ENCODE assay signal across 29 cellular contexts in the genomic region with DNA sequence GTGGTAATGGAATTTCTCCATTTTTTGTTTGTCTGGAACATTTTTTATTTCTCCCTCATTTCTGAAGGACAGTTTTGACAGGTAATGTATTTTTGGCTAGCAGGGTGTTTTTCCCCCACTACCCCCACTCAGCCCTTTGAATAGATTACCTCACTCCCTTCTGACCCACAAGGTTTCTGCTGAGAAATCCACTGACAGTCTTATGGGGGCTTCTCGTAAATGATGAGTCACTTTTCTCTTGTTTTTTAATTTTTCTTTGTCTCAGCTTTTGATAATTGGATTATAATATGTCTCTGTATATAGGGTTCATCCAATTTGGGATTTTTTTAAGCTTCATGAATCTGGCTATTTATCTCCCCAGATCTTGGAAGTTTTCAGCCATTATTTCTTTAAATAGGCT.
"Had no signal": no experiment of that assay in that cellular context is flagged by ENCODE, and none has a peak within 500 bp of the region (broad histone marks: within the 10 kb centered on the region; RNA-seq: fewer than 3 reads in every experiment).

No MANE protein-coding gene starts in this region.

- H3K36me3 ChIP-seq: brain microvascular endothelial cell, sigmoid colon, tibial nerve, WERI-Rb-1 had no signal

- H3K36me3 Mint-ChIP-seq: activated naive CD8-positive, alpha-beta T cell treated with anti-CD3 and anti-CD28 coated beads, Interleukin-2, amount 10 ng/mL, durations not matched to agents 7 days and 5 days; neural progenitor cell; stimulated activated naive B cell treated with anti-CD40 and anti-IgM and Interleukin-4, amounts not matched to agents 10 μg/mL and 1 μg/mL and 100 μg/mL, for 72 hours had no signal

- H3K4me1 ChIP-seq: neural progenitor cell, parathyroid adenoma, psoas muscle had no signal

- H3K27me3 ChIP-seq: brain microvascular endothelial cell, neural progenitor cell, sigmoid colon, tibial nerve had no signal

- ATAC-seq: esophagus mucosa; left cardiac atrium; naive thymus-derived CD4-positive, alpha-beta T cell; psoas muscle; stimulated activated naive B cell treated with anti-CD40 and anti-IgM and Interleukin-4, amounts not matched to agents 10 μg/mL and 1 μg/mL and 100 μg/mL, for 72 hours had no signal

- H3K27me3 Mint-ChIP-seq: activated naive CD8-positive, alpha-beta T cell treated with anti-CD3 and anti-CD28 coated beads, Interleukin-2, amount 10 ng/mL, durations not matched to agents 7 days and 5 days; naive thymus-derived CD4-positive, alpha-beta T cell; stimulated activated naive B cell treated with anti-CD40 and anti-IgM and Interleukin-4, amounts not matched to agents 10 μg/mL and 1 μg/mL and 100 μg/mL, for 72 hours had no signal

- H3K4me2 ChIP-seq: neural progenitor cell, SK-N-SH had no signal

- H3K4me3 Mint-ChIP-seq: activated naive CD8-positive, alpha-beta T cell treated with anti-CD3 and anti-CD28 coated beads, Interleukin-2, amount 10 ng/mL, durations not matched to agents 7 days and 5 days; activated T-helper 1 cell treated with anti-CD3 and anti-CD28 coated beads, Interleukin-12 subunit alpha, Interleukin-12 subunit beta, Interleukin-2, Interleukin-4 antibody, amounts not matched to agents 30 ng/mL and 10 ng/mL and 1 ng/mL, durations not matched to agents 14 hours and 24 hours and 36 hours; neural progenitor cell; stimulated activated naive B cell treated with anti-CD40 and anti-IgM and Interleukin-4, amounts not matched to agents 10 μg/mL and 1 μg/mL and 100 μg/mL, for 72 hours; T-helper 1 cell treated with Interleukin-12 subunit alpha and Interleukin-12 subunit beta and Interleukin-4 antibody, amounts not matched to agents 30 μg/mL and 1 μg/mL, for 36 hours had no signal

- H3K9me3 Mint-ChIP-seq: activated naive CD8-positive, alpha-beta T cell treated with anti-CD3 and anti-CD28 coated beads, Interleukin-2, amount 10 ng/mL, durations not matched to agents 7 days and 5 days; activated T-helper 1 cell treated with anti-CD3 and anti-CD28 coated beads, Interleukin-12 subunit alpha, Interleukin-12 subunit beta, Interleukin-2, Interleukin-4 antibody, amounts not matched to agents 30 ng/mL and 10 ng/mL and 1 ng/mL, durations not matched to agents 14 hours and 24 hours and 36 hours; stimulated activated naive B cell treated with anti-CD40 and anti-IgM and Interleukin-4, amounts not matched to agents 10 μg/mL and 1 μg/mL and 100 μg/mL, for 72 hours; T-helper 1 cell treated with Interleukin-12 subunit alpha and Interleukin-12 subunit beta and Interleukin-4 antibody, amounts not matched to agents 30 μg/mL and 1 μg/mL, for 36 hours had no signal

- H2AFZ ChIP-seq: parathyroid adenoma had no signal

- H3K27ac Mint-ChIP-seq: activated naive CD8-positive, alpha-beta T cell treated with anti-CD3 and anti-CD28 coated beads, Interleukin-2, amount 10 ng/mL, durations not matched to agents 7 days and 5 days; activated T-helper 1 cell treated with anti-CD3 and anti-CD28 coated beads, Interleukin-12 subunit alpha, Interleukin-12 subunit beta, Interleukin-2, Interleukin-4 antibody, amounts not matched to agents 30 ng/mL and 10 ng/mL and 1 ng/mL, durations not matched to agents 14 hours and 24 hours and 36 hours; neural progenitor cell; stimulated activated naive B cell treated with anti-CD40 and anti-IgM and Interleukin-4, amounts not matched to agents 10 μg/mL and 1 μg/mL and 100 μg/mL, for 72 hours; T-helper 1 cell treated with Interleukin-12 subunit alpha and Interleukin-12 subunit beta and Interleukin-4 antibody, amounts not matched to agents 30 μg/mL and 1 μg/mL, for 36 hours had no signal

- H3K9ac ChIP-seq: neural progenitor cell, parathyroid adenoma, SK-N-SH had no signal

- DNase-seq: activated CD4-positive, alpha-beta T cell treated with anti-CD3 and anti-CD28 coated beads, Interleukin-2, amount 50 U/mL, for 4 hours; activated CD4-positive, CD25-positive, alpha-beta regulatory T cell treated with anti-CD3 and anti-CD28 coated beads, Interleukin-2, amount 50 U/mL, for 72 hours; activated gamma-delta T cell; activated naive CD8-positive, alpha-beta T cell treated with anti-CD3 and anti-CD28 coated beads, Interleukin-2, amount 10 ng/mL, durations not matched to agents 7 days and 5 days; amniotic stem cell; brain microvascular endothelial cell; caudate nucleus; foreskin fibroblast; head of caudate nucleus; hippocampal formation; left cardiac atrium; midbrain; naive thymus-derived CD4-positive, alpha-beta T cell; occipital lobe; psoas muscle; sigmoid colon; SK-N-SH; small intestine; stimulated activated CD4-positive, alpha-beta T cell treated with anti-CD3 and anti-CD28 coated beads, Interleukin-4, amount 100 ng/mL, for 24 hours; stimulated activated naive B cell treated with anti-CD40 and anti-IgM and Interleukin-4, amounts not matched to agents 10 μg/mL and 1 μg/mL and 100 μg/mL, for 72 hours; SW 1271; T-helper 9 cell; WERI-Rb-1 had no signal

- H3K4me3 ChIP-seq: neural progenitor cell, psoas muscle, sigmoid colon, tibial nerve had no signal

- H3K9me3 ChIP-seq: psoas muscle, sigmoid colon, SK-N-SH had no signal

- H3K27ac ChIP-seq: brain microvascular endothelial cell, neural progenitor cell, parathyroid adenoma, psoas muscle, sigmoid colon, tibial nerve, WERI-Rb-1 had no signal
